1 cellular context compared by ENCODE assay signal in the genomic region with DNA sequence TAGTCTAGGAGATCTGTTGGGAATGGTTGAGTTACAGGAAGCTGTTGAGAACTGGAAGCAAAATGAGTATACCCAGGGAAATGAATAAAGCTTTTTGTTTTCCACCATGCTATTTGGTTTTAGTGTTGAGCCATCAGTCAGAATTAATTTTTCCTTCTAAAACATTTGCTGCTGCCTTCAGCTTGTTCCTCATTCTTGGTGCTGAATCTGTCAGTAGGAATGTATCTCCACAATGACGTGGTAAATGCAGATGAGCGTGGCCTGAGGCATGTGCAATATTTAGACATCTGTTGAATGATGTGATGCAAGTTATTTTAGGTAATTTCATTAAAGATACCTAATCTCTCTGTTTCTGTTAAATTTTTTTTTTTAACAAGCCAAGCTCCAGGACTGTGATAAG.
TF ChIP-seq lines count a peak whose summit lies in the region.

No MANE protein-coding gene starts in this region.

TF ChIP-seq in A549, 52 proteins besides CTCF, POLR2A, EP300 and RAD21 (continued from another document):
- TF ChIP-seq, protein P1, sequence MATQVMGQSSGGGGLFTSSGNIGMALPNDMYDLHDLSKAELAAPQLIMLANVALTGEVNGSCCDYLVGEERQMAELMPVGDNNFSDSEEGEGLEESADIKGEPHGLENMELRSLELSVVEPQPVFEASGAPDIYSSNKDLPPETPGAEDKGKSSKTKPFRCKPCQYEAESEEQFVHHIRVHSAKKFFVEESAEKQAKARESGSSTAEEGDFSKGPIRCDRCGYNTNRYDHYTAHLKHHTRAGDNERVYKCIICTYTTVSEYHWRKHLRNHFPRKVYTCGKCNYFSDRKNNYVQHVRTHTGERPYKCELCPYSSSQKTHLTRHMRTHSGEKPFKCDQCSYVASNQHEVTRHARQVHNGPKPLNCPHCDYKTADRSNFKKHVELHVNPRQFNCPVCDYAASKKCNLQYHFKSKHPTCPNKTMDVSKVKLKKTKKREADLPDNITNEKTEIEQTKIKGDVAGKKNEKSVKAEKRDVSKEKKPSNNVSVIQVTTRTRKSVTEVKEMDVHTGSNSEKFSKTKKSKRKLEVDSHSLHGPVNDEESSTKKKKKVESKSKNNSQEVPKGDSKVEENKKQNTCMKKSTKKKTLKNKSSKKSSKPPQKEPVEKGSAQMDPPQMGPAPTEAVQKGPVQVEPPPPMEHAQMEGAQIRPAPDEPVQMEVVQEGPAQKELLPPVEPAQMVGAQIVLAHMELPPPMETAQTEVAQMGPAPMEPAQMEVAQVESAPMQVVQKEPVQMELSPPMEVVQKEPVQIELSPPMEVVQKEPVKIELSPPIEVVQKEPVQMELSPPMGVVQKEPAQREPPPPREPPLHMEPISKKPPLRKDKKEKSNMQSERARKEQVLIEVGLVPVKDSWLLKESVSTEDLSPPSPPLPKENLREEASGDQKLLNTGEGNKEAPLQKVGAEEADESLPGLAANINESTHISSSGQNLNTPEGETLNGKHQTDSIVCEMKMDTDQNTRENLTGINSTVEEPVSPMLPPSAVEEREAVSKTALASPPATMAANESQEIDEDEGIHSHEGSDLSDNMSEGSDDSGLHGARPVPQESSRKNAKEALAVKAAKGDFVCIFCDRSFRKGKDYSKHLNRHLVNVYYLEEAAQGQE (IDR thresholded peaks at IDR 0.05) = no peak
- TF ChIP-seq ZFP36 (IDR thresholded peaks at IDR 0.05; ENCODE audit: borderline replicate concordance, partially characterized antibody) = no peak
TF ChIP-seq in A549: peak in this region for 1.
